Comparison of ENCODE assay signal across 1 cellular context in the genomic region with DNA sequence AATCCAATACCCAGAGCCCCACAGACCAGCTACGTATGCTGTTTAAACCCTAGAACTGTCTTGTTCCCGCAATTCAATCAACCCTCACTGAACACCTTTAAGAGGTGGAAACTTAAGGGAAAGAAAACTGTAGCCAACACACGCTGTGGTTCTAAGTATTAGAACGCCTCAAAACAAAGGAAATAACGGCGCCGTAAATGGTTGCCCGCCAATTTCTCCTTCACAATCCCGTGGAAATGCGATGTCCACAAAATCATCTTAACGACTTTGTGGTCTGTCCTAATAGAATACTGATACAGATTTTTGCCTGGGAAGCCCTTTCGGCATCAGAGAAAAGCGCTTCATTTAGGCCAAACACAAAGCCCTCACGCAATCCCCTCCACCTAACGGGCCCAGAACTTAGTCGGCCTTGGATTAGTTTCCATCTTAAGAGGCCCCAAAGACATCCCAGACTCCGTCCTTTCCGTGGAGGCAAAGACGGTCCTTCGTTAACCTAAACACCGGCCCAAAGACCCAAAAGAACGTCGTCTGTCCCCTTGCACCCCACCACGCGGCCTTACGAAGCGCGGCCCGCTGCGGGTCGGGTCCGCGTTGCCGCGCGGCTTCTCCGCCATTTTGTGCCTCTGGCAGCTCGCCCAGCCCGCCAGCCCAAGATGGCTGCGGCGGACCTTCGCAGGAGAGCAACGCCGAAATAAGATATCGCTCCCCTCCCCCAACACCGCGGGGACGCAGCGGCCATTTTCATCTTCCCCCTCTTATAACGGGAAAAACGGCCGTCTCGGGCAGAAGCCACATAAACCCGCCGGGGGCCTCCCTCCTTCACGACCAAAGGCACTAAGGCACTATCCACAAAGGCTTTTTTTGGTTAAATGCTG.
TF ChIP-seq lines count a peak whose summit lies in the region.

No MANE protein-coding gene starts in this region.

TF ChIP-seq in K562, 482 proteins besides CTCF, POLR2A, EP300 and RAD21 (continued from another document and continues in another):
- TF ChIP-seq, protein P1, sequence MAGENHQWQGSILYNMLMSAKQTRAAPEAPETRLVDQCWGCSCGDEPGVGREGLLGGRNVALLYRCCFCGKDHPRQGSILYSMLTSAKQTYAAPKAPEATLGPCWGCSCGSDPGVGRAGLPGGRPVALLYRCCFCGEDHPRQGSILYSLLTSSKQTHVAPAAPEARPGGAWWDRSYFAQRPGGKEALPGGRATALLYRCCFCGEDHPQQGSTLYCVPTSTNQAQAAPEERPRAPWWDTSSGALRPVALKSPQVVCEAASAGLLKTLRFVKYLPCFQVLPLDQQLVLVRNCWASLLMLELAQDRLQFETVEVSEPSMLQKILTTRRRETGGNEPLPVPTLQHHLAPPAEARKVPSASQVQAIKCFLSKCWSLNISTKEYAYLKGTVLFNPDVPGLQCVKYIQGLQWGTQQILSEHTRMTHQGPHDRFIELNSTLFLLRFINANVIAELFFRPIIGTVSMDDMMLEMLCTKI (IDR thresholded peaks at IDR 0.05; ENCODE audit: partially characterized antibody), result no peak
- TF ChIP-seq, protein P2, sequence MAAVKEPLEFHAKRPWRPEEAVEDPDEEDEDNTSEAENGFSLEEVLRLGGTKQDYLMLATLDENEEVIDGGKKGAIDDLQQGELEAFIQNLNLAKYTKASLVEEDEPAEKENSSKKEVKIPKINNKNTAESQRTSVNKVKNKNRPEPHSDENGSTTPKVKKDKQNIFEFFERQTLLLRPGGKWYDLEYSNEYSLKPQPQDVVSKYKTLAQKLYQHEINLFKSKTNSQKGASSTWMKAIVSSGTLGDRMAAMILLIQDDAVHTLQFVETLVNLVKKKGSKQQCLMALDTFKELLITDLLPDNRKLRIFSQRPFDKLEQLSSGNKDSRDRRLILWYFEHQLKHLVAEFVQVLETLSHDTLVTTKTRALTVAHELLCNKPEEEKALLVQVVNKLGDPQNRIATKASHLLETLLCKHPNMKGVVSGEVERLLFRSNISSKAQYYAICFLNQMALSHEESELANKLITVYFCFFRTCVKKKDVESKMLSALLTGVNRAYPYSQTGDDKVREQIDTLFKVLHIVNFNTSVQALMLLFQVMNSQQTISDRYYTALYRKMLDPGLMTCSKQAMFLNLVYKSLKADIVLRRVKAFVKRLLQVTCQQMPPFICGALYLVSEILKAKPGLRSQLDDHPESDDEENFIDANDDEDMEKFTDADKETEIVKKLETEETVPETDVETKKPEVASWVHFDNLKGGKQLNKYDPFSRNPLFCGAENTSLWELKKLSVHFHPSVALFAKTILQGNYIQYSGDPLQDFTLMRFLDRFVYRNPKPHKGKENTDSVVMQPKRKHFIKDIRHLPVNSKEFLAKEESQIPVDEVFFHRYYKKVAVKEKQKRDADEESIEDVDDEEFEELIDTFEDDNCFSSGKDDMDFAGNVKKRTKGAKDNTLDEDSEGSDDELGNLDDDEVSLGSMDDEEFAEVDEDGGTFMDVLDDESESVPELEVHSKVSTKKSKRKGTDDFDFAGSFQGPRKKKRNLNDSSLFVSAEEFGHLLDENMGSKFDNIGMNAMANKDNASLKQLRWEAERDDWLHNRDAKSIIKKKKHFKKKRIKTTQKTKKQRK (IDR thresholded peaks at IDR 0.05; ENCODE audit: borderline replicate concordance, low read depth, low read length), result no peak
- no peak for TF ChIP-seq ESRRA (IDR thresholded peaks at IDR 0.05; ENCODE audit: borderline replicate concordance, low read depth)
- TF ChIP-seq, protein P3, sequence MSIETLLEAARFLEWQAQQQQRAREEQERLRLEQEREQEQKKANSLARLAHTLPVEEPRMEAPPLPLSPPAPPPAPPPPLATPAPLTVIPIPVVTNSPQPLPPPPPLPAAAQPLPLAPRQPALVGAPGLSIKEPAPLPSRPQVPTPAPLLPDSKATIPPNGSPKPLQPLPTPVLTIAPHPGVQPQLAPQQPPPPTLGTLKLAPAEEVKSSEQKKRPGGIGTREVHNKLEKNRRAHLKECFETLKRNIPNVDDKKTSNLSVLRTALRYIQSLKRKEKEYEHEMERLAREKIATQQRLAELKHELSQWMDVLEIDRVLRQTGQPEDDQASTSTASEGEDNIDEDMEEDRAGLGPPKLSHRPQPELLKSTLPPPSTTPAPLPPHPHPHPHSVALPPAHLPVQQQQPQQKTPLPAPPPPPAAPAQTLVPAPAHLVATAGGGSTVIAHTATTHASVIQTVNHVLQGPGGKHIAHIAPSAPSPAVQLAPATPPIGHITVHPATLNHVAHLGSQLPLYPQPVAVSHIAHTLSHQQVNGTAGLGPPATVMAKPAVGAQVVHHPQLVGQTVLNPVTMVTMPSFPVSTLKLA (conservative IDR thresholded peaks at IDR 0.05), result peak; percentile 61 to 74
- no peak for TF ChIP-seq KDM5B (IDR thresholded peaks at IDR 0.05; ENCODE audit: insufficient replicate concordance, low read depth, low read length)
- TF ChIP-seq, protein P4, sequence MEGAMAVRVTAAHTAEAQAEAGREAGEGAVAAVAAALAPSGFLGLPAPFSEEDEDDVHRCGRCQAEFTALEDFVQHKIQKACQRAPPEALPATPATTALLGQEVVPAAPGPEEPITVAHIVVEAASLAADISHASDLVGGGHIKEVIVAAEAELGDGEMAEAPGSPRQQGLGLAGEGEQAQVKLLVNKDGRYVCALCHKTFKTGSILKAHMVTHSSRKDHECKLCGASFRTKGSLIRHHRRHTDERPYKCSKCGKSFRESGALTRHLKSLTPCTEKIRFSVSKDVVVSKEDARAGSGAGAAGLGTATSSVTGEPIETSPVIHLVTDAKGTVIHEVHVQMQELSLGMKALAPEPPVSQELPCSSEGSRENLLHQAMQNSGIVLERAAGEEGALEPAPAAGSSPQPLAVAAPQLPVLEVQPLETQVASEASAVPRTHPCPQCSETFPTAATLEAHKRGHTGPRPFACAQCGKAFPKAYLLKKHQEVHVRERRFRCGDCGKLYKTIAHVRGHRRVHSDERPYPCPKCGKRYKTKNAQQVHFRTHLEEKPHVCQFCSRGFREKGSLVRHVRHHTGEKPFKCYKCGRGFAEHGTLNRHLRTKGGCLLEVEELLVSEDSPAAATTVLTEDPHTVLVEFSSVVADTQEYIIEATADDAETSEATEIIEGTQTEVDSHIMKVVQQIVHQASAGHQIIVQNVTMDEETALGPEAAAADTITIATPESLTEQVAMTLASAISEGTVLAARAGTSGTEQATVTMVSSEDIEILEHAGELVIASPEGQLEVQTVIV (CRISPR knock-in tag; IDR thresholded peaks at IDR 0.05; ENCODE audit: borderline replicate concordance), result no peak
- no peak for TF ChIP-seq ZNF445 (CRISPR knock-in tag; IDR thresholded peaks at IDR 0.05; ENCODE audit: low read depth)
- TF ChIP-seq ZNF224 (CRISPR knock-in tag; IDR thresholded peaks at IDR 0.05), result no peak
- TF ChIP-seq SREBF1 (IDR thresholded peaks at IDR 0.05; ENCODE audit: borderline replicate concordance, low read depth, low read length), result no peak
- TF ChIP-seq HINFP (tag; conservative IDR thresholded peaks at IDR 0.05; ENCODE audit: low read depth), result peak; percentile 74
- no peak for TF ChIP-seq MCM5 (IDR thresholded peaks at IDR 0.05; ENCODE audit: low read depth)
- TF ChIP-seq, protein P5, sequence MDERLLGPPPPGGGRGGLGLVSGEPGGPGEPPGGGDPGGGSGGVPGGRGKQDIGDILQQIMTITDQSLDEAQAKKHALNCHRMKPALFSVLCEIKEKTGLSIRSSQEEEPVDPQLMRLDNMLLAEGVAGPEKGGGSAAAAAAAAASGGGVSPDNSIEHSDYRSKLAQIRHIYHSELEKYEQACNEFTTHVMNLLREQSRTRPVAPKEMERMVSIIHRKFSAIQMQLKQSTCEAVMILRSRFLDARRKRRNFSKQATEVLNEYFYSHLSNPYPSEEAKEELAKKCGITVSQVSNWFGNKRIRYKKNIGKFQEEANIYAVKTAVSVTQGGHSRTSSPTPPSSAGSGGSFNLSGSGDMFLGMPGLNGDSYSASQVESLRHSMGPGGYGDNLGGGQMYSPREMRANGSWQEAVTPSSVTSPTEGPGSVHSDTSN (CRISPR knock-in tag; IDR thresholded peaks at IDR 0.05; ENCODE audit: low read depth), result no peak
- TF ChIP-seq, protein P5 (tag; conservative IDR thresholded peaks at IDR 0.05; ENCODE audit: low read depth), result no peak
- TF ChIP-seq, protein P6, sequence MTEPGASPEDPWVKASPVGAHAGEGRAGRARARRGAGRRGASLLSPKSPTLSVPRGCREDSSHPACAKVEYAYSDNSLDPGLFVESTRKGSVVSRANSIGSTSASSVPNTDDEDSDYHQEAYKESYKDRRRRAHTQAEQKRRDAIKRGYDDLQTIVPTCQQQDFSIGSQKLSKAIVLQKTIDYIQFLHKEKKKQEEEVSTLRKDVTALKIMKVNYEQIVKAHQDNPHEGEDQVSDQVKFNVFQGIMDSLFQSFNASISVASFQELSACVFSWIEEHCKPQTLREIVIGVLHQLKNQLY (CRISPR knock-in tag; conservative IDR thresholded peaks at IDR 0.05), result no peak
- no peak for TF ChIP-seq TSHZ1 (CRISPR knock-in tag; IDR thresholded peaks at IDR 0.05)
- TF ChIP-seq ETS2 (tag; IDR thresholded peaks at IDR 0.05; ENCODE audit: borderline replicate concordance, poor library complexity, severe bottlenecking), result no peak
- TF ChIP-seq, protein P7, sequence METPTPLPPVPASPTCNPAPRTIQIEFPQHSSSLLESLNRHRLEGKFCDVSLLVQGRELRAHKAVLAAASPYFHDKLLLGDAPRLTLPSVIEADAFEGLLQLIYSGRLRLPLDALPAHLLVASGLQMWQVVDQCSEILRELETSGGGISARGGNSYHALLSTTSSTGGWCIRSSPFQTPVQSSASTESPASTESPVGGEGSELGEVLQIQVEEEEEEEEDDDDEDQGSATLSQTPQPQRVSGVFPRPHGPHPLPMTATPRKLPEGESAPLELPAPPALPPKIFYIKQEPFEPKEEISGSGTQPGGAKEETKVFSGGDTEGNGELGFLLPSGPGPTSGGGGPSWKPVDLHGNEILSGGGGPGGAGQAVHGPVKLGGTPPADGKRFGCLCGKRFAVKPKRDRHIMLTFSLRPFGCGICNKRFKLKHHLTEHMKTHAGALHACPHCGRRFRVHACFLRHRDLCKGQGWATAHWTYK (CRISPR knock-in tag; IDR thresholded peaks at IDR 0.05), result 0 out of 2 replicates have a peak, but pooled peaks have one; percentile 52
- 0 out of 2 replicates have a peak, but pooled peaks have one; percentile 20 for TF ChIP-seq TARDBP (IDR thresholded peaks at IDR 0.05)
- TF ChIP-seq ARID2 (IDR thresholded peaks at IDR 0.05), result no peak
- TF ChIP-seq POLR2AphosphoS2 (IDR thresholded peaks at IDR 0.05; ENCODE audit: low read length), result no peak; the same call in 1 of the 2 replicates
- TF ChIP-seq ZEB2 (IDR thresholded peaks at IDR 0.05), result no peak
- peak; percentile 65 for TF ChIP-seq NEUROD1 (IDR thresholded peaks at IDR 0.05; ENCODE audit: borderline replicate concordance, low read depth, low read length, partially characterized antibody)
- TF ChIP-seq ERF (CRISPR knock-in tag; IDR thresholded peaks at IDR 0.05), result peak; percentile 9; the same call in 1 of the 2 replicates
- TF ChIP-seq ZNF239 (CRISPR knock-in tag; IDR thresholded peaks at IDR 0.05), result no peak
- no peak for TF ChIP-seq ARID1B (IDR thresholded peaks at IDR 0.05)
- TF ChIP-seq ZFP30 (CRISPR knock-in tag; IDR thresholded peaks at IDR 0.05; ENCODE audit: borderline replicate concordance), result no peak
- TF ChIP-seq CBX3 (IDR thresholded peaks at IDR 0.05; ENCODE audit: borderline replicate concordance in 1 of 2, low read length in 2 of 2), result no peak
